In genomic region chrX:123675154-123675553, GRCh38 we compare ENCODE assay signal across 23 cellular contexts. TPM values are rescaled to one million over a fixed set of nuclear protein-coding genes. Genes with fewer than 3 reads are reported as not detected.
A peak's percentile ranks its signal among the peaks of the same experiment; 100 is the strongest.
DNase-seq lines count a peak whose midpoint lies in the region; ATAC-seq, FAIRE-seq and TF ChIP-seq lines count a peak whose summit lies in the region.
"Had no signal": no experiment of that assay in that cellular context is flagged by ENCODE, and none has a peak within 500 bp of the region (broad histone marks: within the 10 kb centered on the region; RNA-seq: fewer than 3 reads in every experiment).

No MANE protein-coding gene starts in this region.

- no peak overlapping the region for H3K9ac ChIP-seq in PC-3 (ENCODE audit: low read length)
- H3K9ac ChIP-seq: BLaER1 had no signal

- no peak for DNase-seq in activated CD4-positive, alpha-beta T cell treated with anti-CD3 and anti-CD28 coated beads for 36 hours
- no peak for DNase-seq in activated CD4-positive, alpha-beta T cell treated with anti-CD3 and anti-CD28 coated beads, Interleukin-2, amount 50 U/mL, for 48 hours
- DNase-seq in PC-3 (peak; percentile 17), small intestine (peak; percentile 19), SKM-1 treated with dmso at 0.1 percent for 144 hours (lab: John Stamatoyannopoulos, UW; ENCODE audit: unreplicated experiment) (no peak)
- no peak for DNase-seq in activated CD8-positive, alpha-beta memory T cell treated with anti-CD3 and anti-CD28 coated beads, Interleukin-2, amount 10 ng/mL, durations not matched to agents 7 days and 5 days
- DNase-seq: Caco-2; CD4-positive, CD25-positive, alpha-beta regulatory T cell; CD8-positive, alpha-beta T cell; DMS 273 treated with DMSO at 0.1 percent for 48 hours; DMS79; EL; GDM1; H9; HFFc6 had no signal

- no peaks in the 10 kb centered on the region for H4K20me1 ChIP-seq in PC-3 (ENCODE audit: low read length)
- H4K20me1 ChIP-seq: BLaER1 had no signal

- H3K4me3 Mint-ChIP-seq in activated CD4-positive, alpha-beta T cell treated with anti-CD3 and anti-CD28 coated beads for 36 hours: no peak overlapping the region
- H3K4me3 Mint-ChIP-seq in activated CD8-positive, alpha-beta memory T cell treated with anti-CD3 and anti-CD28 coated beads, Interleukin-2, amount 10 ng/mL, durations not matched to agents 7 days and 5 days: no peak overlapping the region
- H3K4me3 Mint-ChIP-seq: B cell; CD4-positive, CD25-positive, alpha-beta regulatory T cell; CD8-positive, alpha-beta T cell; GM23338; H9; HFFc6 had no signal

- H3K9me3 ChIP-seq in PC-3 (ENCODE audit: low read length) (no peaks in the 10 kb centered on the region), small intestine (ENCODE audit: control insufficient read depth, low read depth) (no peaks in the 10 kb centered on the region)
- H3K9me3 ChIP-seq: BLaER1, Caco-2 had no signal

- CTCF ChIA-PET in activated CD4-positive, alpha-beta T cell treated with anti-CD3 and anti-CD28 coated beads for 36 hours (lab: Charles Lee): no interaction called here
- CTCF ChIA-PET in PC-3 (lab: Charles Lee): no interaction called here
- CTCF ChIA-PET in activated CD8-positive, alpha-beta memory T cell treated with anti-CD3 and anti-CD28 coated beads, Interleukin-2, amount 10 ng/mL, durations not matched to agents 7 days and 5 days (lab: Charles Lee): no interaction called here

- H3K27me3 ChIP-seq in PC-3 (ENCODE audit: low read length) (no peaks in the 10 kb centered on the region), small intestine (ENCODE audit: control insufficient read depth in 2 of 2, insufficient read depth in 2 of 2, low read length in 2 of 2) (no peaks in the 10 kb centered on the region)

- POLR2A ChIA-PET in activated CD4-positive, alpha-beta T cell treated with anti-CD3 and anti-CD28 coated beads for 36 hours (lab: Charles Lee): no interaction called here
- POLR2A ChIA-PET in PC-3 (lab: Charles Lee; ENCODE audit: unreplicated experiment): no interaction called here

- no peak overlapping the region for H3K4me2 ChIP-seq in PC-3 (ENCODE audit: low read length)
- H3K4me2 ChIP-seq: BLaER1, GM23338 had no signal

- BruUV-seq in PC-3 (replicated peaks; lab: Mats Ljungman, UMichigan): no TSS peak

- H3K36me3 Mint-ChIP-seq in activated CD4-positive, alpha-beta T cell treated with anti-CD3 and anti-CD28 coated beads for 36 hours (ENCODE audit: low read depth): peaks cover 47% of the 10 kb centered on the region
- H3K36me3 Mint-ChIP-seq in activated CD8-positive, alpha-beta memory T cell treated with anti-CD3 and anti-CD28 coated beads, Interleukin-2, amount 10 ng/mL, durations not matched to agents 7 days and 5 days: peaks cover 36% of the 10 kb centered on the region

- H3K36me3 ChIP-seq in PC-3 (ENCODE audit: low read depth, low read length) (no peaks in the 10 kb centered on the region), small intestine (ENCODE audit: control insufficient read depth in 2 of 2, insufficient read depth in 2 of 2, low read length in 2 of 2) (peaks cover 0 to 3% of the 10 kb centered on the region in 2 donors)

- no peaks in the 10 kb centered on the region for H3K4me1 Mint-ChIP-seq in activated CD4-positive, alpha-beta T cell treated with anti-CD3 and anti-CD28 coated beads for 36 hours
- no peaks in the 10 kb centered on the region for H3K4me1 Mint-ChIP-seq in activated CD8-positive, alpha-beta memory T cell treated with anti-CD3 and anti-CD28 coated beads, Interleukin-2, amount 10 ng/mL, durations not matched to agents 7 days and 5 days
- H3K4me1 Mint-ChIP-seq: B cell, GM23338 had no signal

- no peaks in the 10 kb centered on the region for H3F3A ChIP-seq in PC-3 (ENCODE audit: low read length, unreplicated experiment)

- no peaks in the 10 kb centered on the region for H3K9me2 ChIP-seq in PC-3 (replicated peaks; ENCODE audit: low read length)

- H3K79me2 ChIP-seq in PC-3 (ENCODE audit: low read length): no peaks in the 10 kb centered on the region

- intact Hi-C loops in activated CD4-positive, alpha-beta T cell treated with anti-CD3 and anti-CD28 coated beads for 36 hours (cut with DNase I, micrococcal nuclease): no loop called here
- intact Hi-C loops in PC-3 (cut with micrococcal nuclease): no loop called here

- no peak overlapping the region for H2AFZ ChIP-seq in PC-3 (ENCODE audit: low read length)
- H2AFZ ChIP-seq: GM23338 had no signal

- no peaks in the 10 kb centered on the region for H3K4me1 ChIP-seq in PC-3 (ENCODE audit: insufficient read depth, low read length)
- no peaks in the 10 kb centered on the region for H3K4me1 ChIP-seq in small intestine (ENCODE audit: control insufficient read depth in 2 of 2, insufficient read depth in 1 of 2, low read depth in 1 of 2, low read length in 1 of 2)
- H3K4me1 ChIP-seq: BLaER1, Caco-2 had no signal

- no peak for ATAC-seq in activated CD4-positive, alpha-beta T cell treated with anti-CD3 and anti-CD28 coated beads for 36 hours
- peak; percentile 38; the same call in 1 of the 2 replicates for ATAC-seq in PC-3
- ATAC-seq in activated CD8-positive, alpha-beta memory T cell treated with anti-CD3 and anti-CD28 coated beads, Interleukin-2, amount 10 ng/mL, durations not matched to agents 7 days and 5 days: no peak
- ATAC-seq: CD8-positive, alpha-beta T cell; GM12878; GM23338 had no signal

- WGBS in small intestine, 3 donors: 57 to 83% (median 62%) methylated on average over 2 of the region's 2 CpGs

- H3K4me3 ChIP-seq in PC-3 (ENCODE audit: low read length): no peak overlapping the region
- H3K4me3 ChIP-seq in small intestine (ENCODE audit: low read depth in 1 of 2, low read length in 2 of 2): no peak overlapping the region
- H3K4me3 ChIP-seq: BLaER1, GM12878, GM23338 had no signal

- peak overlapping the region; percentile 31 for H3K27ac Mint-ChIP-seq in activated CD4-positive, alpha-beta T cell treated with anti-CD3 and anti-CD28 coated beads for 36 hours
- no peak overlapping the region for H3K27ac Mint-ChIP-seq in activated CD8-positive, alpha-beta memory T cell treated with anti-CD3 and anti-CD28 coated beads, Interleukin-2, amount 10 ng/mL, durations not matched to agents 7 days and 5 days
- H3K27ac Mint-ChIP-seq: B cell; CD8-positive, alpha-beta T cell; GM23338; H9; HFFc6 had no signal

- no peaks in the 10 kb centered on the region for H3K9me3 Mint-ChIP-seq in activated CD4-positive, alpha-beta T cell treated with anti-CD3 and anti-CD28 coated beads for 36 hours (ENCODE audit: low read depth)
- H3K9me3 Mint-ChIP-seq in activated CD8-positive, alpha-beta memory T cell treated with anti-CD3 and anti-CD28 coated beads, Interleukin-2, amount 10 ng/mL, durations not matched to agents 7 days and 5 days (ENCODE audit: low read depth): peaks cover 2% of the 10 kb centered on the region
- H3K9me3 Mint-ChIP-seq: GM23338, HFFc6 had no signal

- H3K27ac ChIP-seq in PC-3 (ENCODE audit: low read length) (no peak overlapping the region), small intestine (ENCODE audit: low read depth in 1 of 2, low read length in 1 of 2) (no peak overlapping the region)
- H3K27ac ChIP-seq: 22Rv1, BLaER1, C4-2B had no signal

- no peak for TF ChIP-seq CTCF in PC-3 (conservative IDR thresholded peaks at IDR 0.05; ENCODE audit: low read depth, low read length)

- no peak for FAIRE-seq in small intestine (lab: Jason Lieb, UNC)
- FAIRE-seq: A204.1, D721Med, GM12878 had no signal

- H3K27me3 Mint-ChIP-seq in activated CD4-positive, alpha-beta T cell treated with anti-CD3 and anti-CD28 coated beads for 36 hours: no peaks in the 10 kb centered on the region
- H3K27me3 Mint-ChIP-seq in activated CD8-positive, alpha-beta memory T cell treated with anti-CD3 and anti-CD28 coated beads, Interleukin-2, amount 10 ng/mL, durations not matched to agents 7 days and 5 days: no peaks in the 10 kb centered on the region
- H3K27me3 Mint-ChIP-seq: B cell; CD4-positive, CD25-positive, alpha-beta regulatory T cell had no signal

RNA-seq across cellular contexts. Expression of gene THOC2, which starts 57.7 kb away (rescaled TPM):
- 10 to 100 TPM; 80.7 to 85.4 TPM for total RNA-seq in activated CD4-positive, alpha-beta T cell treated with anti-CD3 and anti-CD28 coated beads for 36 hours
- 69.1 and 78.0 TPM in 2 replicates for total RNA-seq in PC-3 (2014; rRNA removed)
- polyA plus RNA-seq in small intestine: 10 to 100 TPM; 30.5 to 83.0 (median 79.4) TPM
- total RNA-seq in activated CD8-positive, alpha-beta memory T cell treated with anti-CD3 and anti-CD28 coated beads, Interleukin-2, amount 10 ng/mL, durations not matched to agents 7 days and 5 days: 10 to 100 TPM; 74.6 to 93.0 TPM

Comparison
In these comparisons a context has a peak if more than half of its experiments do, and no peak if none do; other contexts are left out.
1. DNase-seq: peak in PC-3 (single experiment) and small intestine (single experiment); none in activated CD4-positive, alpha-beta T cell treated with anti-CD3 and anti-CD28 coated beads for 36 hours (single experiment), activated CD4-positive, alpha-beta T cell treated with anti-CD3 and anti-CD28 coated beads, Interleukin-2, amount 50 U/mL, for 48 hours (0 of 2), activated CD8-positive, alpha-beta memory T cell treated with anti-CD3 and anti-CD28 coated beads, Interleukin-2, amount 10 ng/mL, durations not matched to agents 7 days and 5 days (single experiment) and SKM-1 treated with dmso at 0.1 percent for 144 hours (single experiment).